2 cellular contexts compared by ENCODE assay signal in genomic region chr1:17533201-17533600, GRCh38.
A peak's percentile ranks its signal among the peaks of the same experiment; 100 is the strongest.
TF ChIP-seq lines count a peak whose summit lies in the region.

No MANE protein-coding gene starts in this region.

TF ChIP-seq in HCT116, 20 proteins besides CTCF, POLR2A, EP300 and RAD21:
- no peak for TF ChIP-seq SRF (IDR thresholded peaks at IDR 0.05; ENCODE audit: low read depth)
- TF ChIP-seq SP1 (IDR thresholded peaks at IDR 0.05; ENCODE audit: low read depth), result no peak
- TF ChIP-seq, protein P1, sequence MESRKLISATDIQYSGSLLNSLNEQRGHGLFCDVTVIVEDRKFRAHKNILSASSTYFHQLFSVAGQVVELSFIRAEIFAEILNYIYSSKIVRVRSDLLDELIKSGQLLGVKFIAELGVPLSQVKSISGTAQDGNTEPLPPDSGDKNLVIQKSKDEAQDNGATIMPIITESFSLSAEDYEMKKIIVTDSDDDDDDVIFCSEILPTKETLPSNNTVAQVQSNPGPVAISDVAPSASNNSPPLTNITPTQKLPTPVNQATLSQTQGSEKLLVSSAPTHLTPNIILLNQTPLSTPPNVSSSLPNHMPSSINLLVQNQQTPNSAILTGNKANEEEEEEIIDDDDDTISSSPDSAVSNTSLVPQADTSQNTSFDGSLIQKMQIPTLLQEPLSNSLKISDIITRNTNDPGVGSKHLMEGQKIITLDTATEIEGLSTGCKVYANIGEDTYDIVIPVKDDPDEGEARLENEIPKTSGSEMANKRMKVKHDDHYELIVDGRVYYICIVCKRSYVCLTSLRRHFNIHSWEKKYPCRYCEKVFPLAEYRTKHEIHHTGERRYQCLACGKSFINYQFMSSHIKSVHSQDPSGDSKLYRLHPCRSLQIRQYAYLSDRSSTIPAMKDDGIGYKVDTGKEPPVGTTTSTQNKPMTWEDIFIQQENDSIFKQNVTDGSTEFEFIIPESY (IDR thresholded peaks at IDR 0.05; ENCODE audit: extremely low read depth, insufficient replicate concordance, low read length), result no peak
- TF ChIP-seq YY1 (IDR thresholded peaks at IDR 0.05; ENCODE audit: extremely low read depth, insufficient replicate concordance, low read depth, low read length), result no peak
- no peak for TF ChIP-seq CEBPB (IDR thresholded peaks at IDR 0.05; ENCODE audit: low read depth)
- no peak for TF ChIP-seq SIN3A (IDR thresholded peaks at IDR 0.05; ENCODE audit: low read depth)
- no peak for TF ChIP-seq EGR1 (IDR thresholded peaks at IDR 0.05; ENCODE audit: low read depth)
- no peak for TF ChIP-seq MAX (IDR thresholded peaks at IDR 0.05)
- no peak for TF ChIP-seq ZFX (IDR thresholded peaks at IDR 0.05)
- TF ChIP-seq ATF3 (IDR thresholded peaks at IDR 0.05), result no peak
- TF ChIP-seq EZH2 (IDR thresholded peaks at IDR 0.05), result no peak
- TF ChIP-seq EZH2phosphoT487 (IDR thresholded peaks at IDR 0.05; ENCODE audit: borderline replicate concordance), result no peak
- no peak for TF ChIP-seq TCF7L2 (IDR thresholded peaks at IDR 0.05; ENCODE audit: borderline replicate concordance, extremely low read depth, insufficient read depth, insufficient read length)
TF ChIP-seq in HCT116: peak in this region for 0.

TF ChIP-seq in K562, 482 proteins besides CTCF, POLR2A, EP300 and RAD21:
- no peak for TF ChIP-seq NR1H2 (CRISPR knock-in tag; IDR thresholded peaks at IDR 0.05)
- TF ChIP-seq RBM25 (IDR thresholded peaks at IDR 0.05; ENCODE audit: low read depth, low read length, severe bottlenecking), result peak; percentile 30
- no peak for TF ChIP-seq POLR2AphosphoS2 (IDR thresholded peaks at IDR 0.05; ENCODE audit: low read length)
- no peak for TF ChIP-seq SMARCC2 (IDR thresholded peaks at IDR 0.05; ENCODE audit: low read depth)
- no peak for TF ChIP-seq ZNF584 (CRISPR knock-in tag; IDR thresholded peaks at IDR 0.05; ENCODE audit: low read depth)
- TF ChIP-seq ZNF121 (CRISPR knock-in tag; conservative IDR thresholded peaks at IDR 0.05), result peak; percentile 80
- TF ChIP-seq ZNF431 (CRISPR knock-in tag; IDR thresholded peaks at IDR 0.05), result no peak
- no peak for TF ChIP-seq LCOR (CRISPR knock-in tag; IDR thresholded peaks at IDR 0.05)
